In genomic region chr18:62715439-62715792, GRCh38 we compare ENCODE assay signal across 8 cellular contexts. TPM values are rescaled to one million over a fixed set of nuclear protein-coding genes. Genes with fewer than 3 reads are reported as not detected.
DNase-seq lines count a peak whose midpoint lies in the region; ATAC-seq and TF ChIP-seq lines count a peak whose summit lies in the region.

TSS of gene PHLPP1 (plus strand) at chr18:62715541. CDS start at chr18:62715684, 143 bp downstream.

- no peaks in the 10 kb centered on the region for H3K9me3 Mint-ChIP-seq in natural killer cell treated with Interleukin-12 subunit alpha and Interleukin-12 subunit beta and Interleukin-15 and Interleukin-18, amount 100 ng/mL, for 72 hours

- TF ChIP-seq CTCF in GM10248 (IDR thresholded peaks at IDR 0.05; ENCODE audit: control extremely low read depth, extremely low read depth, low read depth, missing control alignments): no peak

- peak within 1 kb of the TSS; percentile 64 to 84 for H3K9ac ChIP-seq in duodenal mucosa (ENCODE audit: low read depth in 1 of 2, low read length in 2 of 2)

- H3K4me3 ChIP-seq in duodenal mucosa (ENCODE audit: low read depth in 1 of 2, low read length in 2 of 2): peak within 1 kb of the TSS; percentile 67 to 84

- CTCF ChIA-PET in GM10248 (lab: Yijun Ruan, JAX): interaction anchor here (0.7 to 5.0 kb wide), 35 partner anchors 10 to 724 kb away, joined by 3 to 32 read pairs (median 4); no protein-coding TSS in a partner anchor

- H3K36me3 Mint-ChIP-seq in natural killer cell treated with Interleukin-12 subunit alpha and Interleukin-12 subunit beta and Interleukin-15 and Interleukin-18, amount 100 ng/mL, for 72 hours: no peaks in the 10 kb centered on the region

- peak within 1 kb of the TSS; percentile 84 for H3K4me3 Mint-ChIP-seq in natural killer cell treated with Interleukin-12 subunit alpha and Interleukin-12 subunit beta and Interleukin-15 and Interleukin-18, amount 100 ng/mL, for 72 hours

- peaks cover 4 to 22% of the 10 kb centered on the region in 2 donors for H3K4me1 ChIP-seq in duodenal mucosa (ENCODE audit: control insufficient read depth in 1 of 2, insufficient read depth in 2 of 2, low read length in 2 of 2)

- H3K27me3 ChIP-seq in duodenal mucosa (ENCODE audit: control insufficient read depth in 1 of 2, insufficient read depth in 2 of 2, low read length in 2 of 2): no peaks in the 10 kb centered on the region

- no peaks in the 10 kb centered on the region for H3K36me3 ChIP-seq in duodenal mucosa (ENCODE audit: control insufficient read depth in 1 of 2, insufficient read depth in 2 of 2, low read length in 2 of 2)

- peak within 1 kb of the TSS; percentile 94 for H3K27ac ChIP-seq in duodenal mucosa (ENCODE audit: low read depth, low read length)

- H3K4me1 Mint-ChIP-seq in natural killer cell treated with Interleukin-12 subunit alpha and Interleukin-12 subunit beta and Interleukin-15 and Interleukin-18, amount 100 ng/mL, for 72 hours (ENCODE audit: low read depth in 2 of 2): peaks cover 23 to 30% of the 10 kb centered on the region in 2 donors

- peak; percentile 9 for ATAC-seq in GM21576 (IDR thresholded peaks at IDR 0.05; ENCODE audit: unreplicated experiment)
- ATAC-seq in natural killer cell treated with Interleukin-12 subunit alpha and Interleukin-12 subunit beta and Interleukin-15 and Interleukin-18, amount 100 ng/mL, for 72 hours: peak in 1 of 2 donors; percentile 59

- H3K27ac Mint-ChIP-seq in natural killer cell treated with Interleukin-12 subunit alpha and Interleukin-12 subunit beta and Interleukin-15 and Interleukin-18, amount 100 ng/mL, for 72 hours: peak within 1 kb of the TSS; percentile 65 to 78

- POLR2A ChIA-PET in GM10248 (lab: Yijun Ruan, JAX): interaction anchor here (1.0 kb wide), 1 partner anchor 243 kb away, joined by 3 read pairs; no protein-coding TSS in a partner anchor

- H3K9me3 ChIP-seq in duodenal mucosa (ENCODE audit: control insufficient read depth in 1 of 2, low read length in 2 of 2): no peaks in the 10 kb centered on the region

- peak; percentile 60 for DNase-seq in GM10248 (ENCODE audit: extremely low spot score)
- no peak for DNase-seq in M059J (ENCODE audit: low read depth)
- DNase-seq in natural killer cell treated with Interleukin-12 subunit alpha and Interleukin-12 subunit beta and Interleukin-15 and Interleukin-18, amount 100 ng/mL, for 72 hours (ENCODE audit: low spot score): no peak
- no peak for DNase-seq in stimulated activated CD4-positive, alpha-beta T cell treated with anti-CD3 and anti-CD28 coated beads, Interleukin-1b, Interleukin-23, amount 100 ng/mL, for 48 hours
- no peak for DNase-seq in C1 segment of cervical spinal cord (lab: John Stamatoyannopoulos, UW)
- DNase-seq in NCI-H82 (lab: John Stamatoyannopoulos, UW): no peak

- H3K27me3 Mint-ChIP-seq in natural killer cell treated with Interleukin-12 subunit alpha and Interleukin-12 subunit beta and Interleukin-15 and Interleukin-18, amount 100 ng/mL, for 72 hours: peaks cover 0 to 5% of the 10 kb centered on the region in 2 donors

RNA-seq across cellular contexts. Expression of gene PHLPP1, which starts in this region (rescaled TPM):
- total RNA-seq in M059J (2014; rRNA removed; shearing (Covaris generic)): 8.6 and 12.5 TPM in 2 replicates
- total RNA-seq in natural killer cell treated with Interleukin-12 subunit alpha and Interleukin-12 subunit beta and Interleukin-15 and Interleukin-18, amount 100 ng/mL, for 72 hours: 10 to 100 TPM in 1 of 2 donors, 1 to 10 TPM in 1; 8.3 to 12.7 TPM
